In the genomic region with DNA sequence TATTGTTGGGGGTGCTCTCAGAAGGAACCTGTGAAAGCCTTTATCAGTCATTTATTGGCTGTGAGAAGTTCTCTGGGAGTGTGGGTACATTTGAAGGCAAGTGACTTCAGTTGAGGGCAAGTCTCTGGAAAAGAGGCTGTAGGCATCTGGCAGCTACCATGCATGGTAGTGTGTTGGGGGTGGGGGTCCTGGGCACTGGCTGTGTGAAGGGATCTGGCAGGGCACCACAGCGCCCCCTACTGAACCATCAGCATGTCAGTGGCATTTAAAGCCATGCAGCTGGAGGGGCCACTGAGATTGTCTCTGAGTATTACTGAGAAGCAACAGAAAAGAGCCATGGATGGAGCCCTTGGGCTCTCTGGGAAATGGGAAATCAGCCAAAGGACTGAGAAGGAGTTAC, we compare ENCODE assay signal across 9 cellular contexts. TPM values are rescaled to one million over a fixed set of nuclear protein-coding genes. Genes with fewer than 3 reads are reported as not detected.
DNase-seq lines count a peak whose midpoint lies in the region; ATAC-seq and TF ChIP-seq lines count a peak whose summit lies in the region.
"Had no signal": no experiment of that assay in that cellular context is flagged by ENCODE, and none has a peak within 500 bp of the region (broad histone marks: within the 10 kb centered on the region; RNA-seq: fewer than 3 reads in every experiment).

No MANE protein-coding gene starts in this region.

- no peak overlapping the region for H3K4me2 ChIP-seq in DND-41 (ENCODE audit: insufficient read depth, low read length)
- H3K4me2 ChIP-seq in Karpas-422 (ENCODE audit: low read depth, low read length, poor library complexity, severe bottlenecking), result no peak overlapping the region

- no peak overlapping the region for H3K27ac ChIP-seq in DND-41 (ENCODE audit: low read length)
- no peak overlapping the region for H3K27ac ChIP-seq in Karpas-422 (ENCODE audit: low read length)
- H3K27ac ChIP-seq in vagina, result no peak overlapping the region

- H3K9me3 Mint-ChIP-seq in activated naive CD4-positive, alpha-beta T cell treated with anti-CD3 and anti-CD28 coated beads, Interleukin-2, amount 10 ng/mL, durations not matched to agents 7 days and 5 days, result no peaks in the 10 kb centered on the region
- H3K9me3 Mint-ChIP-seq in nephron, result no peaks in the 10 kb centered on the region

- H4K20me1 ChIP-seq in DND-41 (ENCODE audit: insufficient read depth, low read length), result no peaks in the 10 kb centered on the region
- H4K20me1 ChIP-seq in Karpas-422 (ENCODE audit: insufficient read depth, low read depth, low read length), result no peaks in the 10 kb centered on the region

- H3K9me2 ChIP-seq in Karpas-422 (replicated peaks; ENCODE audit: insufficient read depth, low read length), result no peaks in the 10 kb centered on the region

- H3K27ac Mint-ChIP-seq in activated naive CD4-positive, alpha-beta T cell treated with anti-CD3 and anti-CD28 coated beads, Interleukin-2, amount 10 ng/mL, durations not matched to agents 7 days and 5 days, result no peak overlapping the region
- H3K27ac Mint-ChIP-seq in nephron, result peak overlapping the region in 2 of 3 experiments; percentile 6 to 9

- no peak overlapping the region for H3K4me3 Mint-ChIP-seq in activated naive CD4-positive, alpha-beta T cell treated with anti-CD3 and anti-CD28 coated beads, Interleukin-2, amount 10 ng/mL, durations not matched to agents 7 days and 5 days
- H3K4me3 Mint-ChIP-seq in nephron, result no peak overlapping the region

- no peaks in the 10 kb centered on the region for H3K4me1 Mint-ChIP-seq in activated naive CD4-positive, alpha-beta T cell treated with anti-CD3 and anti-CD28 coated beads, Interleukin-2, amount 10 ng/mL, durations not matched to agents 7 days and 5 days
- peaks cover 55% of the 10 kb centered on the region for H3K4me1 Mint-ChIP-seq in nephron

- H3K27me3 ChIP-seq in DND-41 (ENCODE audit: insufficient read depth, low read length, poor library complexity), result no peaks in the 10 kb centered on the region
- no peaks in the 10 kb centered on the region for H3K27me3 ChIP-seq in Karpas-422 (ENCODE audit: low read length)
- no peaks in the 10 kb centered on the region for H3K27me3 ChIP-seq in vagina

- no peaks in the 10 kb centered on the region for H3K79me2 ChIP-seq in DND-41 (ENCODE audit: insufficient read depth, low read length)
- H3K79me2 ChIP-seq in Karpas-422 (ENCODE audit: low read length), result no peaks in the 10 kb centered on the region

- ATAC-seq in DND-41 (ENCODE audit: insufficient read depth, low read depth) (peak; percentile 49; the same call in 2 of the 3 replicates), GM18498 (IDR thresholded peaks at IDR 0.05; ENCODE audit: unreplicated experiment) (no peak), HG02642 (IDR thresholded peaks at IDR 0.05; ENCODE audit: poor library complexity, unreplicated experiment) (no peak), left ventricle myocardium superior (no peak)

- intact Hi-C loops in vagina (cut with DNase I), result loop anchor here (10.0 kb wide), 1 partner anchor 230 kb away; no protein-coding TSS in a partner anchor
- intact Hi-C loops in left ventricle myocardium superior (cut with micrococcal nuclease), result no loop called here

- H3K4me3 ChIP-seq in DND-41 (ENCODE audit: low read depth in 1 of 2, low read length in 2 of 2), result no peak overlapping the region
- H3K4me3 ChIP-seq in Karpas-422 (ENCODE audit: low read length), result no peak overlapping the region
- no peak overlapping the region for H3K4me3 ChIP-seq in vagina

- H3K36me3 ChIP-seq in DND-41 (ENCODE audit: insufficient read depth, low read length) (peaks cover 58% of the 10 kb centered on the region), Karpas-422 (ENCODE audit: insufficient read depth, low read length) (no peaks in the 10 kb centered on the region), vagina (peaks cover 0 to 34% of the 10 kb centered on the region in 2 donors)

- H3K9ac ChIP-seq in DND-41 (ENCODE audit: low read depth, low read length) (no peak overlapping the region), Karpas-422 (ENCODE audit: low read length) (no peak overlapping the region)

- DNase-seq in DND-41 (peak; percentile 35), Karpas-422 (peak; percentile 81), vagina (ENCODE audit: extremely low spot score in 2 of 2) (no peak), left ventricle myocardium superior (no peak)
- peak; percentile 45 for DNase-seq in activated naive CD4-positive, alpha-beta T cell treated with anti-CD3 and anti-CD28 coated beads, Interleukin-2, amount 10 ng/mL, durations not matched to agents 7 days and 5 days
- DNase-seq: NCI-H1092 had no signal

- TF ChIP-seq CTCF in DND-41 (IDR thresholded peaks at IDR 0.05; ENCODE audit: borderline replicate concordance, extremely low read depth, low read length, poor library complexity, severe bottlenecking) (peak; percentile 60), nephron (IDR thresholded peaks at IDR 0.05; ENCODE audit: unreplicated experiment in 3 of 3) (peak in 1 of 3 experiments; percentile 18), vagina (IDR thresholded peaks at IDR 0.05) (no peak)

- TF ChIP-seq POLR2A in vagina (IDR thresholded peaks at IDR 0.05), result no peak

- CTCF ChIA-PET in activated naive CD4-positive, alpha-beta T cell treated with anti-CD3 and anti-CD28 coated beads, Interleukin-2, amount 10 ng/mL, durations not matched to agents 7 days and 5 days (lab: Charles Lee), result interaction anchor here (1.6 to 2.3 kb wide), 2 partner anchors 9 to 13 kb away, joined by 6 to 14 read pairs; no protein-coding TSS in a partner anchor

- H3K4me1 ChIP-seq in DND-41 (ENCODE audit: insufficient read depth, low read length) (no peaks in the 10 kb centered on the region), Karpas-422 (ENCODE audit: low read length) (peaks cover 6% of the 10 kb centered on the region), vagina (peaks cover 8% of the 10 kb centered on the region)

- H3K27me3 Mint-ChIP-seq in activated naive CD4-positive, alpha-beta T cell treated with anti-CD3 and anti-CD28 coated beads, Interleukin-2, amount 10 ng/mL, durations not matched to agents 7 days and 5 days, result peaks cover 13% of the 10 kb centered on the region
- peaks cover 4% of the 10 kb centered on the region for H3K27me3 Mint-ChIP-seq in nephron (ENCODE audit: low read depth)

- peaks cover 1% of the 10 kb centered on the region for H3K36me3 Mint-ChIP-seq in activated naive CD4-positive, alpha-beta T cell treated with anti-CD3 and anti-CD28 coated beads, Interleukin-2, amount 10 ng/mL, durations not matched to agents 7 days and 5 days
- peaks cover 36% of the 10 kb centered on the region for H3K36me3 Mint-ChIP-seq in nephron (ENCODE audit: low read depth)

- H3K9me3 ChIP-seq in DND-41 (ENCODE audit: insufficient read depth, low read length, severe bottlenecking), result no peaks in the 10 kb centered on the region
- H3K9me3 ChIP-seq in Karpas-422 (ENCODE audit: low read length), result no peaks in the 10 kb centered on the region
- no peaks in the 10 kb centered on the region for H3K9me3 ChIP-seq in vagina

- H2AFZ ChIP-seq in DND-41 (ENCODE audit: low read depth, low read length) (no peak overlapping the region), Karpas-422 (ENCODE audit: low read length) (no peak overlapping the region)

RNA-seq across cellular contexts. Expression of gene CRTAP, which starts 30.6 kb away (rescaled TPM):
- 33.9 and 72.5 TPM in 2 replicates for total RNA-seq in Karpas-422 (2014; rRNA removed; shearing (Covaris generic); ENCODE audit: low replicate concordance)
- 272 TPM for total RNA-seq in vagina
- total RNA-seq in left ventricle myocardium superior, result 94.6 TPM

RNA-seq across cellular contexts. Expression of gene GLB1, which starts 47.5 kb away (rescaled TPM):
- total RNA-seq in Karpas-422 (2014; rRNA removed; shearing (Covaris generic); ENCODE audit: low replicate concordance), result 41.8 and 43.0 TPM in 2 replicates
- total RNA-seq in vagina (31.2 TPM), left ventricle myocardium superior (18.9 TPM)

RNA-seq across cellular contexts. Expression of gene TMPPE, which starts 47.5 kb away (rescaled TPM):
- total RNA-seq in Karpas-422 (2014; rRNA removed; shearing (Covaris generic); ENCODE audit: low replicate concordance), result 7.8 and 12.2 TPM in 2 replicates
- total RNA-seq in vagina, result 4.4 TPM
- 3.9 TPM for total RNA-seq in left ventricle myocardium superior

Comparison
In these comparisons a context has a peak if more than half of its experiments do, and no peak if none do; other contexts are left out.
1. DNase-seq: peak in DND-41 (single experiment), Karpas-422 (single experiment) and activated naive CD4-positive, alpha-beta T cell treated with anti-CD3 and anti-CD28 coated beads, Interleukin-2, amount 10 ng/mL, durations not matched to agents 7 days and 5 days (single experiment); none in vagina (0 of 2) and left ventricle myocardium superior (single experiment).